9 cellular contexts compared by ENCODE assay signal in genomic region chr4:128410037-128410436, GRCh38.
"Had no signal": no experiment of that assay in that cellular context is flagged by ENCODE, and none has a peak within 500 bp of the region (broad histone marks: within the 10 kb centered on the region; RNA-seq: fewer than 3 reads in every experiment).

No MANE protein-coding gene starts in this region.

- DNase-seq: GM23248, GOT3, H7, HFFc6, IMR-90 had no signal

- H3K36me3 ChIP-seq: HAP-1 had no signal

- H3K4me3 ChIP-seq: GM23248, HAP-1, K562 had no signal

- H3K27ac Mint-ChIP-seq: HFFc6 had no signal

- ATAC-seq: HCT116, K562 had no signal

- H3K9me3 Mint-ChIP-seq: HFFc6 had no signal

- H3K4me3 Mint-ChIP-seq: HFFc6 had no signal

- H3K4me1 ChIP-seq: HAP-1 had no signal

- H3K27ac ChIP-seq: GM23248, HL-60 had no signal

- H3K9me3 ChIP-seq: HAP-1 had no signal
